ENCODE assay signal across 10 cellular contexts in the genomic region with DNA sequence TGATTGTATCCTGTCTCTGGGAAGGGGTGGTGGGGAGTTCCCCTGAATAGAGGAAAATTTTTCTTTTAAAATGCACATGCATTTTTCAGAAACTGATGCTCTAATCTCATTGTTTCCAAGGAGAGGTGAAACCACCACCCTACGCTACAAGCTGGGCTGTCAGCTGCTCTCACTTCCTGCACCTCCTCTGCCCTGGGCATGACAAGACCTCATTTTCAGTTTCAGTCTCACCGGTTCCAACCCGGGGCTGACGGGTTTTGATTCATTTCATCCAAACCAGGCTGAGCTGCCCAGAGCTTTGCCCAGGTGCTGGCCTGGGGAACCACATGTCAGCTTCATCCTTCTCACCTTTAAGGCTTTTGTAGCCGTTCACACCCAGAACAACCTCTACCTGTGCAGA.
DNase-seq lines count a peak whose midpoint lies in the region; ATAC-seq and TF ChIP-seq lines count a peak whose summit lies in the region.
"Had no signal": no experiment of that assay in that cellular context is flagged by ENCODE, and none has a peak within 500 bp of the region (broad histone marks: within the 10 kb centered on the region; RNA-seq: fewer than 3 reads in every experiment).

No MANE protein-coding gene starts in this region.

- in situ Hi-C loops in brain microvascular endothelial cell (cut with HindIII; ENCODE audit: low pct_ligation_motif_present, low sequenced_read_pairs) = no loop called here

- H3K27me3 Mint-ChIP-seq in activated T-helper 17 cell treated with anti-CD3 and anti-CD28 coated beads, Interleukin-2, amount 50 U/mL, for 72 hours = peaks cover 9% of the 10 kb centered on the region

- no peak for TF ChIP-seq CTCF in brain microvascular endothelial cell (IDR thresholded peaks at IDR 0.05; ENCODE audit: low read depth, low read length, missing control alignments)

- H3K4me3 ChIP-seq in brain microvascular endothelial cell (ENCODE audit: low read depth, low read length) = no peak overlapping the region
- H3K4me3 ChIP-seq: thoracic aorta had no signal

- H3K4me3 Mint-ChIP-seq in activated T-helper 17 cell treated with anti-CD3 and anti-CD28 coated beads, Interleukin-2, amount 50 U/mL, for 72 hours = peak overlapping the region; percentile 42

- H3K27ac ChIP-seq in brain microvascular endothelial cell = no peak overlapping the region
- H3K27ac ChIP-seq: thoracic aorta had no signal

- H3K9me3 Mint-ChIP-seq in activated T-helper 17 cell treated with anti-CD3 and anti-CD28 coated beads, Interleukin-2, amount 50 U/mL, for 72 hours = no peaks in the 10 kb centered on the region

- ATAC-seq in HG03135 (IDR thresholded peaks at IDR 0.05; ENCODE audit: unreplicated experiment) = peak; percentile 92
- ATAC-seq in activated T-helper 17 cell treated with anti-CD3 and anti-CD28 coated beads, Interleukin-2, amount 50 U/mL, for 72 hours (replicated peaks) = peak; percentile 96
- ATAC-seq in left cardiac atrium = no peak
- ATAC-seq: Panc1 had no signal

- DNase-seq in NK-92 treated with Interleukin-12 subunit alpha and Interleukin-12 subunit beta, amount 100 ng/mL, for 24 hours (lab: John Stamatoyannopoulos, UW) = peak; percentile 49
- DNase-seq in NK-92 (lab: John Stamatoyannopoulos, UW; ENCODE audit: unreplicated experiment) (no peak), midbrain (lab: John Stamatoyannopoulos, UW) (no peak), brain microvascular endothelial cell (no peak), left cardiac atrium (no peak)
- DNase-seq in stimulated activated CD8-positive, alpha-beta memory T cell treated with anti-CD3 and anti-CD28 coated beads, Interleukin-15, amount 100 ng/mL, for 1 hour (ENCODE audit: low read depth) = peak; percentile 1

- H3K36me3 ChIP-seq in brain microvascular endothelial cell (replicated peaks) = no peaks in the 10 kb centered on the region
- H3K36me3 ChIP-seq: thoracic aorta had no signal

- peak overlapping the region; percentile 86 for H3K27ac Mint-ChIP-seq in activated T-helper 17 cell treated with anti-CD3 and anti-CD28 coated beads, Interleukin-2, amount 50 U/mL, for 72 hours

- peaks cover 36% of the 10 kb centered on the region for H3K4me1 Mint-ChIP-seq in activated T-helper 17 cell treated with anti-CD3 and anti-CD28 coated beads, Interleukin-2, amount 50 U/mL, for 72 hours

- H3K27me3 ChIP-seq in brain microvascular endothelial cell (replicated peaks) = peaks cover 6% of the 10 kb centered on the region

- H3K36me3 Mint-ChIP-seq in activated T-helper 17 cell treated with anti-CD3 and anti-CD28 coated beads, Interleukin-2, amount 50 U/mL, for 72 hours (ENCODE audit: low read depth) = no peaks in the 10 kb centered on the region

- intact Hi-C loops in left cardiac atrium (cut with DNase I) = no loop called here

Comparison
In these comparisons a context has a peak if more than half of its experiments do, and no peak if none do; other contexts are left out.
1. DNase-seq: peak in NK-92 treated with Interleukin-12 subunit alpha and Interleukin-12 subunit beta, amount 100 ng/mL, for 24 hours (single experiment) and stimulated activated CD8-positive, alpha-beta memory T cell treated with anti-CD3 and anti-CD28 coated beads, Interleukin-15, amount 100 ng/mL, for 1 hour (single experiment); none in NK-92 (single experiment), midbrain (single experiment), brain microvascular endothelial cell (single experiment) and left cardiac atrium (single experiment).
2. ATAC-seq: peak in HG03135 (single experiment) and activated T-helper 17 cell treated with anti-CD3 and anti-CD28 coated beads, Interleukin-2, amount 50 U/mL, for 72 hours (single experiment); none in left cardiac atrium (0 of 2).